32 cellular contexts compared by ENCODE assay signal in the genomic region with DNA sequence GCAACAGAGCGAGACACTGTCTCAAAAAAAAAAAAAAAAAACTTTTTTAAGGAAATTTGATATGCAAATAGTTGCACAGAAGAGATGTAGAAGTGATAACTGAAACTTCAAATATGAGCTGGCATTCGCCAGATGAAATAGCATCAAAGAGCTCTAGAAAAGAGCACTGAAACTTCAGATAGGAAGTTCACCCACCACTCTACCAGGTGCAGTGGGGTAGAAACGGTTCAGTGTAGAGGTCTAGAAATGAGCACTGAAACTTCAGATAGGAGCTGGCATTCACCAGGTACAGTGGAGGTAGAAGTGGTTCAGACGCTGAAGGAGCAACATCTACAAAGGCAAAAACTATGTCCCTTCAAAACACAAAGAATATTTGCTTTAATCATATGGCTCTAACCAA. TPM values are rescaled to one million over a fixed set of nuclear protein-coding genes. Genes with fewer than 3 reads are reported as not detected.
A peak's percentile ranks its signal among the peaks of the same experiment; 100 is the strongest.
DNase-seq lines count a peak whose midpoint lies in the region; ATAC-seq, FAIRE-seq and TF ChIP-seq lines count a peak whose summit lies in the region.
"Had no signal": no experiment of that assay in that cellular context is flagged by ENCODE, and none has a peak within 500 bp of the region (broad histone marks: within the 10 kb centered on the region; RNA-seq: fewer than 3 reads in every experiment).

No MANE protein-coding gene starts in this region.

- POLR2A ChIA-PET in GM12878 (lab: Charles Lee) = no interaction called here

- ATAC-seq in activated CD4-positive, CD25-positive, alpha-beta regulatory T cell treated with anti-CD3 and anti-CD28 coated beads, Interleukin-2, amount 50 U/mL, for 24 hours = peak; percentile 27 to 56
- ATAC-seq in GM18907 (IDR thresholded peaks at IDR 0.05; ENCODE audit: unreplicated experiment) (peak; percentile 46), GM12878 (peak; percentile 94), HG03342 (IDR thresholded peaks at IDR 0.05; ENCODE audit: unreplicated experiment) (no peak)
- ATAC-seq in natural killer cell treated with Interleukin-12 subunit alpha and Interleukin-12 subunit beta and Interleukin-15 and Interleukin-18, amount 100 ng/mL, for 72 hours = no peak
- ATAC-seq: gastroesophageal sphincter; mucosa of descending colon; natural killer cell; Panc1; stimulated activated effector memory CD8-positive, alpha-beta T cell treated with anti-CD3 and anti-CD28 coated beads, Interleukin-12 subunit alpha, Interleukin-12 subunit beta, amount 100 ng/mL, for 72 hours had no signal

- TF ChIP-seq RAD21 in GM12878 (IDR thresholded peaks at IDR 0.05; ENCODE audit: insufficient read depth, low read depth, low read length) = no peak

- H3K27me3 Mint-ChIP-seq in natural killer cell treated with Interleukin-12 subunit alpha and Interleukin-12 subunit beta and Interleukin-15 and Interleukin-18, amount 100 ng/mL, for 72 hours = peaks cover 37 to 62% of the 10 kb centered on the region in 2 donors

- H3K4me1 Mint-ChIP-seq in natural killer cell treated with Interleukin-12 subunit alpha and Interleukin-12 subunit beta and Interleukin-15 and Interleukin-18, amount 100 ng/mL, for 72 hours (ENCODE audit: low read depth in 2 of 2) = peaks cover 10 to 12% of the 10 kb centered on the region in 2 donors
- H3K4me1 Mint-ChIP-seq: stimulated activated effector memory CD8-positive, alpha-beta T cell treated with anti-CD3 and anti-CD28 coated beads, Interleukin-12 subunit alpha, Interleukin-12 subunit beta, amount 100 ng/mL, for 72 hours had no signal

- TF ChIP-seq POLR2A in GM12878 (IDR thresholded peaks at IDR 0.05; ENCODE audit: low read depth, low read length) (no peak), Peyer's patch (IDR thresholded peaks at IDR 0.05) (no peak)

- H3K79me2 ChIP-seq in KMS-11 (ENCODE audit: insufficient read depth, low read depth) = no peaks in the 10 kb centered on the region
- no peaks in the 10 kb centered on the region for H3K79me2 ChIP-seq in GM12878 (ENCODE audit: control insufficient read depth, insufficient read depth, low read length)

- H3K9me3 Mint-ChIP-seq in natural killer cell treated with Interleukin-12 subunit alpha and Interleukin-12 subunit beta and Interleukin-15 and Interleukin-18, amount 100 ng/mL, for 72 hours = peaks cover under 1% of the 10 kb centered on the region
- H3K9me3 Mint-ChIP-seq: stimulated activated effector memory CD8-positive, alpha-beta T cell treated with anti-CD3 and anti-CD28 coated beads, Interleukin-12 subunit alpha, Interleukin-12 subunit beta, amount 100 ng/mL, for 72 hours had no signal

- H3K4me3 Mint-ChIP-seq in natural killer cell treated with Interleukin-12 subunit alpha and Interleukin-12 subunit beta and Interleukin-15 and Interleukin-18, amount 100 ng/mL, for 72 hours = no peak overlapping the region
- H3K4me3 Mint-ChIP-seq: IgD-negative memory B cell; stimulated activated effector memory CD8-positive, alpha-beta T cell treated with anti-CD3 and anti-CD28 coated beads, Interleukin-12 subunit alpha, Interleukin-12 subunit beta, amount 100 ng/mL, for 72 hours; T-helper 2 cell treated with Interferon-gamma antibody and Interleukin-4, amounts not matched to agents 5 μg/mL and 100 μg/mL, for 36 hours had no signal

- 0% methylated on average over 3 of the region's 4 CpGs for WGBS in GM12878 (ENCODE audit: insufficient coverage, insufficient replicate concordance, low lambda C conversion rate, missing lambda C conversion rate)

- H3K9me3 ChIP-seq in GM12878 (replicated peaks; ENCODE audit: control insufficient read depth, insufficient read depth, low read length) (peaks cover 28% of the 10 kb centered on the region; the same call in 2 of the 3 replicates), Peyer's patch (peaks cover 0 to 13% (median 0%) of the 10 kb centered on the region in 4 donors)
- H3K9me3 ChIP-seq: HAP-1, mucosa of descending colon, suprapubic skin had no signal

- H3K4me1 ChIP-seq in KMS-11 (ENCODE audit: low read depth, poor library complexity, severe bottlenecking) (peaks cover 68% of the 10 kb centered on the region), GM12878 (ENCODE audit: control insufficient read depth, insufficient read depth, low read length) (no peaks in the 10 kb centered on the region), Peyer's patch (peaks cover 0 to 15% (median 0%) of the 10 kb centered on the region in 4 donors)

- peak overlapping the region; percentile 41 for H3K4me2 ChIP-seq in KMS-11
- no peak overlapping the region for H3K4me2 ChIP-seq in GM12878 (ENCODE audit: control insufficient read depth, insufficient read depth)

- SMC1A ChIA-PET in GM12878 (lab: Charles Lee; ENCODE audit: uncharacterized antibody, unreplicated experiment) = no interaction called here

- no peak for DNase-seq in activated CD4-positive, CD25-positive, alpha-beta regulatory T cell treated with anti-CD3 and anti-CD28 coated beads, Interleukin-2, amount 50 U/mL, for 72 hours
- DNase-seq in GM12878 (ENCODE audit: low read depth, low spot score) (no peak), Peyer's patch (no peak)
- no peak for DNase-seq in natural killer cell treated with Interleukin-12 subunit alpha and Interleukin-12 subunit beta and Interleukin-15 and Interleukin-18, amount 100 ng/mL, for 72 hours (ENCODE audit: low spot score)
- DNase-seq: activated CD8-positive, alpha-beta memory T cell treated with anti-CD3 and anti-CD28 coated beads for 24 hours; activated gamma-delta T cell treated with Interleukin-2 at 50 U/mL for 16 hours; caudate nucleus; DMS79; effector CD8-positive, alpha-beta T cell; GF-D8; kidney glomerular epithelial cell; mucosa of descending colon; natural killer cell; NCI-H1930; NCI-H2171 treated with DMSO at 0.1 percent for 48 hours; NCI-H524; SIG-M5 had no signal

- no peak for FAIRE-seq in GM12878 (lab: Jason Lieb, UNC)

- BruUV-seq in GM12878 (replicated peaks; lab: Mats Ljungman, UMichigan) = no TSS peak

- H3K27ac Mint-ChIP-seq in natural killer cell treated with Interleukin-12 subunit alpha and Interleukin-12 subunit beta and Interleukin-15 and Interleukin-18, amount 100 ng/mL, for 72 hours = no peak overlapping the region
- H3K27ac Mint-ChIP-seq: IgD-negative memory B cell; natural killer cell; stimulated activated effector memory CD8-positive, alpha-beta T cell treated with anti-CD3 and anti-CD28 coated beads, Interleukin-12 subunit alpha, Interleukin-12 subunit beta, amount 100 ng/mL, for 72 hours; T-helper 2 cell treated with Interferon-gamma antibody and Interleukin-4, amounts not matched to agents 5 μg/mL and 100 μg/mL, for 36 hours had no signal

- peak overlapping the region; percentile 2; the same call in 1 of the 2 replicates for H2AFZ ChIP-seq in KMS-11 (ENCODE audit: low read depth)
- H2AFZ ChIP-seq in GM12878 (ENCODE audit: control insufficient read depth, low read depth, low read length) = no peak overlapping the region

- TF ChIP-seq EP300 in GM12878 (IDR thresholded peaks at IDR 0.05; ENCODE audit: borderline replicate concordance in 1 of 2, control insufficient read depth in 1 of 2, low read depth in 2 of 2, low read length in 2 of 2) = no peak

- no peaks in the 10 kb centered on the region for H3K36me3 ChIP-seq in KMS-11 (ENCODE audit: insufficient read depth)
- H3K36me3 ChIP-seq in GM12878 (ENCODE audit: control insufficient read depth in 2 of 2, insufficient read depth in 2 of 2, low read length in 1 of 2) = no peaks in the 10 kb centered on the region
- no peaks in the 10 kb centered on the region for H3K36me3 ChIP-seq in Peyer's patch
- H3K36me3 ChIP-seq: gastroesophageal sphincter, HAP-1, suprapubic skin had no signal

- intact Hi-C loops in GM12878 (cut with micrococcal nuclease; ENCODE audit: unreplicated experiment) = no loop called here

- RAD21 ChIA-PET in GM12878 (lab: Charles Lee; ENCODE audit: unreplicated experiment) = no interaction called here

- no peaks in the 10 kb centered on the region for H4K20me1 ChIP-seq in KMS-11 (ENCODE audit: insufficient read depth)
- no peaks in the 10 kb centered on the region for H4K20me1 ChIP-seq in GM12878 (ENCODE audit: control insufficient read depth, insufficient read depth)

- in situ Hi-C loops in GM12878 (cut with MboI) = no loop called here

- H3K4me3 ChIP-seq in KMS-11 (IDR thresholded peaks at IDR 0.05; ENCODE audit: insufficient read depth, low read depth, low read length) (no peak overlapping the region), GM12878 (no peak overlapping the region), Peyer's patch (no peak overlapping the region)
- H3K4me3 ChIP-seq: coronary artery, gastroesophageal sphincter, HAP-1, lung, mucosa of descending colon, suprapubic skin had no signal

- no peak for TF ChIP-seq CTCF in KMS-11 (conservative IDR thresholded peaks at IDR 0.05; ENCODE audit: low read depth, low read length)
- no peak for TF ChIP-seq CTCF in GM12878 (IDR thresholded peaks at IDR 0.05 in 2 of 3, conservative IDR thresholded peaks at IDR 0.05 in 1 of 3; ENCODE audit: control insufficient read depth in 2 of 3, extremely low read depth in 1 of 3, insufficient read depth in 1 of 3, low read depth in 3 of 3, low read length in 3 of 3)
- TF ChIP-seq CTCF in Peyer's patch (IDR thresholded peaks at IDR 0.05) = no peak

- CTCF ChIA-PET in GM12878 (lab: Yijun Ruan, JAX) = no interaction called here

- H3K27me3 ChIP-seq in KMS-11 (ENCODE audit: insufficient read depth, low read depth) = no peaks in the 10 kb centered on the region
- H3K27me3 ChIP-seq in GM12878 (replicated peaks in 1 of 2; ENCODE audit: control insufficient read depth in 2 of 2, insufficient read depth in 2 of 2, low read length in 1 of 2) = peaks cover 0 to 7% of the 10 kb centered on the region in 2 experiments; a peak in 2 of 4 replicates
- peaks cover 0 to 34% of the 10 kb centered on the region in 2 donors for H3K27me3 ChIP-seq in Peyer's patch

- H3K9ac ChIP-seq in KMS-11 (no peak overlapping the region), GM12878 (ENCODE audit: control insufficient read depth, insufficient read depth, low read length) (no peak overlapping the region)

- peaks cover 11% of the 10 kb centered on the region for H3K36me3 Mint-ChIP-seq in natural killer cell treated with Interleukin-12 subunit alpha and Interleukin-12 subunit beta and Interleukin-15 and Interleukin-18, amount 100 ng/mL, for 72 hours
- H3K36me3 Mint-ChIP-seq: IgD-negative memory B cell had no signal

- H3K27ac ChIP-seq in KMS-11 (peak overlapping the region; percentile 48), GM12878 (ENCODE audit: control insufficient read depth, insufficient read depth) (no peak overlapping the region), Peyer's patch (no peak overlapping the region)
- H3K27ac ChIP-seq: 22Rv1, C4-2B, coronary artery, gastroesophageal sphincter, suprapubic skin had no signal

RNA-seq across cellular contexts. Expression of a gene that starts 9.0 kb away (rescaled TPM):
- total RNA-seq in GM12878 (2013; cell fraction: nucleolus; rRNA removed) = not detected in 2 replicates
- total RNA-seq in GM12878 (2014; rRNA removed) (not detected in 2 replicates), GM12878 (2014; rRNA removed; fragmentation: Illumina TruSeq; extraction: Trizol) (not detected in 2 replicates), GM12878 (2021) (0.03 TPM in 2 replicates), Peyer's patch (under 1 TPM in 2 of 4 donors, not detected in 2; under 0.01 to 0.09 TPM)
- polyA plus RNA-seq in GM12878 (2011; ENCODE audit: low read depth) = not detected
- polyA plus RNA-seq in GM12878 (2011; rRNA removed) (not detected in 2 replicates), GM12878 (2014; fragmentation: Illumina TruSeq; extraction: Trizol) (not detected in 2 replicates), GM12878 (2014; fragmentation: Nextera tagmentation; extraction: Ambion mirVana) (not detected), GM12878 (2014; rRNA removed) (not detected in 2 replicates), GM12878 (2016; fragmentation: Nextera tagmentation; extraction: Ambion mirVana) (under 1 TPM in 1 of 2 experiments, not detected in 1; 0.01 TPM)
- not detected in 2 replicates for polyA plus RNA-seq in GM12878 (2011; cell fraction: cytosol; rRNA removed)
- polyA plus RNA-seq in GM12878 (2011; cell fraction: nucleus; rRNA removed) = not detected in 2 replicates
- not detected in 2 replicates for polyA plus RNA-seq in GM12878 (2012)
- not detected in 2 replicates for polyA minus RNA-seq in GM12878 (2011; rRNA and poly(A)+ RNA removed)
- polyA minus RNA-seq in GM12878 (2011; cell fraction: cytosol; rRNA and poly(A)+ RNA removed) = not detected in 2 replicates
- not detected in 2 replicates for polyA minus RNA-seq in GM12878 (2011; cell fraction: nucleus; rRNA and poly(A)+ RNA removed)
- under 1 TPM; 0.10 to 0.39 TPM for total RNA-seq in natural killer cell treated with Interleukin-12 subunit alpha and Interleukin-12 subunit beta and Interleukin-15 and Interleukin-18, amount 100 ng/mL, for 72 hours
- total RNA-seq: natural killer cell had no signal
- polyA plus RNA-seq: IgD-negative memory B cell had no signal

Comparison
In these comparisons a context has a peak if more than half of its experiments do, and no peak if none do; other contexts are left out.
1. ATAC-seq: peak in activated CD4-positive, CD25-positive, alpha-beta regulatory T cell treated with anti-CD3 and anti-CD28 coated beads, Interleukin-2, amount 50 U/mL, for 24 hours (2 of 2), GM18907 (single experiment) and GM12878 (single experiment); none in HG03342 (single experiment) and natural killer cell treated with Interleukin-12 subunit alpha and Interleukin-12 subunit beta and Interleukin-15 and Interleukin-18, amount 100 ng/mL, for 72 hours (0 of 2).